Comparison of ENCODE assay signal across 8 cellular contexts in the genomic region with DNA sequence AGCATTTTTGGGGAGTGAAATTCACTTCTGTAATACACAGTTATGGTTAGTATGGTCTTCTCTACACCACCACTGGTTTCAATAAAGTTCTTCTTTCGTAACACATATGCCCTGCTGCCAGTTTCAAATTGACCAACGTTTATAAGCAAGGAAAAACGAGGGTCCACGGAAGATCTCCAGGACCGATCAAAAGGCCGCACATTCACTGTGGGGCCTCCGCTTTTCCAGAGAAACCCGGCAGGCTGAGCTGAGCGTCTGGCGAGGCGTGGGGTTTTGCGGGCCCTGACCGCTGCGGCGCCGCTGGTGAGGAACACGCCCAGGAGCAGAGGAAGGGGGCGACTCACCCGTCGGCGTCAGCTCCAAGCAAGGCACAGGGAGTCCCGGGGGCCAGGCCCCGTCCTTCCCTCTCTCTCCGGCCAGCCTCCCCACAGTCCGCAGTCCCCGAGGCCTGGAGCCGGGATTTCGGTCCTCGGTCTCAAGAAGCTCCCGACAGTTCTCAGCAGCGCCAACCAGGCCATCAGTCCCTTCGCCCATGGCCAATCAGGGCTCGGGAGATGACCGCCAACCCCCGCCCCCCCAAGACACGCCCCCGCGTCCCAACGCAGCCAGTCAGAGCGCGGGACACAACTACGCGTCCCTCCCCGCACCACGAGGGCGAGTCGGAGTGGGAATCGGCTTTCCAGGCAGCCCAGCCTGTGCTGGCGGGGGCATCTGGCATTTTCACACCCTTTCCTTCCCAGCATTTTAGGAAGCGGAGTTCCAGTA. TPM values are rescaled to one million over a fixed set of nuclear protein-coding genes. Genes with fewer than 3 reads are reported as not detected.
A peak's percentile ranks its signal among the peaks of the same experiment; 100 is the strongest.
DNase-seq lines count a peak whose midpoint lies in the region; ATAC-seq and TF ChIP-seq lines count a peak whose summit lies in the region.

A gene with protein sequence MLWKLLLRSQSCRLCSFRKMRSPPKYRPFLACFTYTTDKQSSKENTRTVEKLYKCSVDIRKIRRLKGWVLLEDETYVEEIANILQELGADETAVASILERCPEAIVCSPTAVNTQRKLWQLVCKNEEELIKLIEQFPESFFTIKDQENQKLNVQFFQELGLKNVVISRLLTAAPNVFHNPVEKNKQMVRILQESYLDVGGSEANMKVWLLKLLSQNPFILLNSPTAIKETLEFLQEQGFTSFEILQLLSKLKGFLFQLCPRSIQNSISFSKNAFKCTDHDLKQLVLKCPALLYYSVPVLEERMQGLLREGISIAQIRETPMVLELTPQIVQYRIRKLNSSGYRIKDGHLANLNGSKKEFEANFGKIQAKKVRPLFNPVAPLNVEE (minus strand): TSS at position 522 of the 765 bp plus-strand sequence. CDS start 8,432 bp downstream, outside the sequence.

- H3K27ac ChIP-seq in foreskin keratinocyte (peak within 1 kb of the TSS; percentile 80), neural progenitor cell (no peak within 1 kb of the TSS), stomach smooth muscle (ENCODE audit: low read length) (peak within 1 kb of the TSS; percentile 88)

- peaks cover 15% of the 10 kb centered on the region for H3K4me1 Mint-ChIP-seq in neural progenitor cell

- peaks cover 4% of the 10 kb centered on the region for H3K4me1 ChIP-seq in foreskin keratinocyte
- peaks cover 17% of the 10 kb centered on the region for H3K4me1 ChIP-seq in neural progenitor cell
- peaks cover 24% of the 10 kb centered on the region for H3K4me1 ChIP-seq in stomach smooth muscle (ENCODE audit: control insufficient read depth, insufficient read depth, low read length)

- ATAC-seq in foreskin keratinocyte = peak; percentile 99

- H4K20me1 ChIP-seq in neural progenitor cell (ENCODE audit: low read depth) = no peaks in the 10 kb centered on the region

- H3K9ac ChIP-seq in neural progenitor cell (peak within 1 kb of the TSS; percentile 39), stomach smooth muscle (ENCODE audit: low read length in 2 of 2) (peak within 1 kb of the TSS; percentile 94)

- H3K9me3 Mint-ChIP-seq in neural progenitor cell = no peaks in the 10 kb centered on the region

- peak within 1 kb of the TSS; percentile 81 for H2AFZ ChIP-seq in neural progenitor cell (replicated peaks)

- H3K27me3 ChIP-seq in foreskin keratinocyte = no peaks in the 10 kb centered on the region
- no peaks in the 10 kb centered on the region for H3K27me3 ChIP-seq in neural progenitor cell
- H3K27me3 ChIP-seq in stomach smooth muscle (ENCODE audit: control insufficient read depth in 1 of 2, insufficient read depth in 2 of 2, low read length in 2 of 2) = no peaks in the 10 kb centered on the region

- H3K27ac Mint-ChIP-seq in neural progenitor cell = peak within 1 kb of the TSS; percentile 87

- peak; percentile 96 for DNase-seq in EL
- DNase-seq in H4 (ENCODE audit: low spot score) = peak; percentile 92
- peak; percentile 97 for DNase-seq in LoVo (ENCODE audit: low spot score)
- peak; percentile 90 for DNase-seq in SHP77 treated with DMSO at 0.1 percent for 48 hours (lab: John Stamatoyannopoulos, UW)
- DNase-seq in activated naive CD4-positive, alpha-beta T cell (lab: John Stamatoyannopoulos, UW) = peak; percentile 46 to 75 (median 56)
- DNase-seq in foreskin keratinocyte = peak; percentile 73 to 84
- DNase-seq in neural progenitor cell (ENCODE audit: low spot score) = peak; percentile 97

- H3K36me3 ChIP-seq in neural progenitor cell (peaks cover 9% of the 10 kb centered on the region), stomach smooth muscle (ENCODE audit: control insufficient read depth in 2 of 2, insufficient read depth in 2 of 2, low read length in 2 of 2) (peaks cover 3 to 4% of the 10 kb centered on the region in 2 donors)

- H3F3A ChIP-seq in neural progenitor cell (ENCODE audit: low read depth) = peaks cover 16% of the 10 kb centered on the region

- peaks cover 2% of the 10 kb centered on the region for H3K27me3 Mint-ChIP-seq in neural progenitor cell (ENCODE audit: insufficient read depth, low read depth)

- H3K4me2 ChIP-seq in neural progenitor cell = peak within 1 kb of the TSS; percentile 81

- peaks cover 16% of the 10 kb centered on the region for H3K36me3 Mint-ChIP-seq in neural progenitor cell

- TF ChIP-seq CTCF in foreskin keratinocyte (conservative IDR thresholded peaks at IDR 0.05) (no peak), neural progenitor cell (IDR thresholded peaks at IDR 0.05) (no peak)

- H3K9me3 ChIP-seq in neural progenitor cell (ENCODE audit: low read depth) (no peaks in the 10 kb centered on the region), stomach smooth muscle (ENCODE audit: control insufficient read depth in 2 of 2, low read length in 2 of 2) (no peaks in the 10 kb centered on the region)

- H3K4me3 Mint-ChIP-seq in neural progenitor cell = peak within 1 kb of the TSS; percentile 93

- peak within 1 kb of the TSS; percentile 61 for H3K4me3 ChIP-seq in neural progenitor cell
- peak within 1 kb of the TSS; percentile 93 to 95 for H3K4me3 ChIP-seq in stomach smooth muscle (ENCODE audit: low read length in 2 of 2)

- H3K79me2 ChIP-seq in neural progenitor cell (ENCODE audit: low read depth) = peaks cover 7% of the 10 kb centered on the region

RNA-seq across cellular contexts. Expression of the gene that starts here (rescaled TPM):
- total RNA-seq in H4 (2014; rRNA removed; shearing (Covaris generic)) = 8.7 and 10.5 TPM in 2 replicates
- total RNA-seq in foreskin keratinocyte (4.1 and 5.5 TPM in 2 replicates), neural progenitor cell (ENCODE audit: low replicate concordance) (16.5 and 25.1 TPM in 2 replicates)
- polyA plus RNA-seq in foreskin keratinocyte = 3.6 and 4.4 TPM in 2 replicates
